In the genomic region with DNA sequence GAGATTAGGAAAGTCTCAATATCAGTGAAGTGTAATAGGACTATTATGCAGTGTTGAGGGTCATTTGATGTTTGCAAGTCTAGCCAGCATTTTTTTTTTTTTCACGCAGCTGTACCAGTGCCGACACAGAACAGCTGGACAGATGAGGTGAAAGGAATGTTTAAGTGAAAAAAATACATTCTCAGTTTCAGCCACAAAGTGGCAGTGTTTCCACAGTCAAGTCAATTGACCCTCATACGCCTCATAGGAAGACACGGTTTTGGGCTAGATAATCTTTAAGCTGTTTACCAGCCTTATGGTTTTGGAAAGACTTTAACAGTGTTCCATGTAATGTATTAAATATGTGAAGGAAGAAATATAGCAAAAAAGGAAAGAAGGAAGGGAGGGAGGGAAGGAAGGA, we compare ENCODE assay signal across 8 cellular contexts.
DNase-seq lines count a peak whose midpoint lies in the region; ATAC-seq and TF ChIP-seq lines count a peak whose summit lies in the region.

No MANE protein-coding gene starts in this region.

- TF ChIP-seq CTCF in GM12865 (IDR thresholded peaks at IDR 0.05; ENCODE audit: insufficient read depth, low read depth, low read length, missing control alignments) (peak; percentile 45), glutamatergic neuron (IDR thresholded peaks at IDR 0.05; ENCODE audit: partially characterized antibody, unreplicated experiment) (peak; percentile 43), retinal pigment epithelial cell (conservative IDR thresholded peaks at IDR 0.05; ENCODE audit: low read depth, low read length) (peak; percentile 52)

- H3K27ac Mint-ChIP-seq in glutamatergic neuron (ENCODE audit: unreplicated experiment): no peak overlapping the region

- H3K9me3 Mint-ChIP-seq in glutamatergic neuron (ENCODE audit: unreplicated experiment): no peaks in the 10 kb centered on the region

- H3K4me3 ChIP-seq in GM12865 (ENCODE audit: low read depth, low read length) (no peak overlapping the region), retinal pigment epithelial cell (ENCODE audit: low read length) (no peak overlapping the region)

- no peaks in the 10 kb centered on the region for H3K27me3 Mint-ChIP-seq in glutamatergic neuron (ENCODE audit: unreplicated experiment)

- no peak overlapping the region for H3K4me3 Mint-ChIP-seq in glutamatergic neuron (ENCODE audit: unreplicated experiment)

- H3K36me3 Mint-ChIP-seq in glutamatergic neuron (ENCODE audit: unreplicated experiment): no peaks in the 10 kb centered on the region

- H3K4me1 Mint-ChIP-seq in glutamatergic neuron (ENCODE audit: low read depth, unreplicated experiment): no peaks in the 10 kb centered on the region

- ATAC-seq in GM21529 (IDR thresholded peaks at IDR 0.05; ENCODE audit: unreplicated experiment): peak; percentile 93

- DNase-seq in GM12865 (ENCODE audit: low read depth) (peak; percentile 77), HS-5 (ENCODE audit: low read depth) (peak; percentile 41), SKM-1 (lab: John Stamatoyannopoulos, UW; ENCODE audit: unreplicated experiment) (peak; percentile 14), glutamatergic neuron (no peak), retinal pigment epithelial cell (ENCODE audit: low read depth) (peak; percentile 11), ecto neural progenitor cell (ENCODE audit: low spot score) (no peak), CD1c-positive myeloid dendritic cell (ENCODE audit: extremely low spot score) (no peak)

Comparison
In these comparisons a context has a peak if more than half of its experiments do, and no peak if none do; other contexts are left out.
1. DNase-seq: peak in GM12865 (single experiment), HS-5 (single experiment), SKM-1 (single experiment) and retinal pigment epithelial cell (single experiment); none in glutamatergic neuron (single experiment), ecto neural progenitor cell (single experiment) and CD1c-positive myeloid dendritic cell (single experiment).
2. Peak in every context shown above with its lines, with median percentiles within 50 percentile points of each other: CTCF ChIP-seq.